Comparison of ENCODE assay signal across 10 cellular contexts in genomic region chr12:6964605-6965025, GRCh38. TPM values are rescaled to one million over a fixed set of nuclear protein-coding genes. Genes with fewer than 3 reads are reported as not detected.
DNase-seq lines count a peak whose midpoint lies in the region; ATAC-seq, FAIRE-seq and TF ChIP-seq lines count a peak whose summit lies in the region.
"Had no signal": no experiment of that assay in that cellular context is flagged by ENCODE, and none has a peak within 500 bp of the region (broad histone marks: within the 10 kb centered on the region; RNA-seq: fewer than 3 reads in every experiment).

No MANE protein-coding gene starts in this region.

- TF ChIP-seq CTCF in WTC11 (IDR thresholded peaks at IDR 0.05), result no peak
- TF ChIP-seq CTCF in hepatocyte (IDR thresholded peaks at IDR 0.05; ENCODE audit: poor library complexity), result no peak
- no peak for TF ChIP-seq CTCF in spleen (IDR thresholded peaks at IDR 0.05 in 8 of 11, conservative IDR thresholded peaks at IDR 0.05 in 3 of 11)

- H3K27me3 ChIP-seq in hepatocyte (no peaks in the 10 kb centered on the region), spleen (replicated peaks in 1 of 7) (no peaks in the 10 kb centered on the region)

- H3K27ac Mint-ChIP-seq in WTC11, result peak overlapping the region; percentile 95

- TF ChIP-seq POLR2A in spleen (IDR thresholded peaks at IDR 0.05), result no peak

- CTCF ChIA-PET in WTC11 (lab: Charles Lee), result interaction anchor here (0.5 to 9.7 kb wide), 25 partner anchors 9 to 275 kb away, joined by 3 to 296 read pairs (median 4); partner anchors contain the start of genes ATN1, C12orf57, CDCA3 and LPCAT3

- peaks cover 6% of the 10 kb centered on the region for H4K20me1 ChIP-seq in hepatocyte (ENCODE audit: insufficient read depth, poor library complexity, severe bottlenecking)

- peak overlapping the region; percentile 84 for H3K4me2 ChIP-seq in hepatocyte

- peaks cover 30% of the 10 kb centered on the region for H3K4me1 ChIP-seq in hepatocyte (ENCODE audit: insufficient read depth)
- peaks cover 45 to 90% (median 71%) of the 10 kb centered on the region in 6 donors for H3K4me1 ChIP-seq in spleen

- peaks cover 60% of the 10 kb centered on the region for H3K4me1 Mint-ChIP-seq in WTC11

- no peaks in the 10 kb centered on the region for H3K9me3 Mint-ChIP-seq in WTC11

- peaks cover 43% of the 10 kb centered on the region for H3K36me3 Mint-ChIP-seq in WTC11

- H3K4me3 ChIP-seq in hepatocyte (peak overlapping the region; percentile 74), spleen (no peak overlapping the region)

- no peak for DNase-seq in WTC11 (ENCODE audit: low spot score)
- DNase-seq in hepatocyte (ENCODE audit: low spot score), result no peak
- peak; percentile 82 for DNase-seq in spleen
- DNase-seq in RCC 7860 (ENCODE audit: low spot score), result no peak
- no peak for DNase-seq in cerebellar nuclear complex (lab: John Stamatoyannopoulos, UW)
- DNase-seq in NK-92 (lab: John Stamatoyannopoulos, UW; ENCODE audit: unreplicated experiment), result no peak

- H3K27me3 Mint-ChIP-seq in WTC11 (ENCODE audit: low read depth), result no peaks in the 10 kb centered on the region

- H3K9me3 ChIP-seq in hepatocyte (ENCODE audit: low read depth) (no peaks in the 10 kb centered on the region), spleen (no peaks in the 10 kb centered on the region)

- peak; percentile 4 for ATAC-seq in HG03354 (IDR thresholded peaks at IDR 0.05; ENCODE audit: poor library complexity, severe bottlenecking, unreplicated experiment)
- ATAC-seq in WTC11, result no peak
- no peak for ATAC-seq in GM21619 (IDR thresholded peaks at IDR 0.05; ENCODE audit: unreplicated experiment)

- H2AFZ ChIP-seq in hepatocyte, result no peak overlapping the region

- peaks cover 53% of the 10 kb centered on the region for H3K79me2 ChIP-seq in hepatocyte

- H3K27ac ChIP-seq in hepatocyte (peak overlapping the region; percentile 100), spleen (peak overlapping the region; percentile 46 to 99 (median 80))

- H3K4me3 Mint-ChIP-seq in WTC11, result peak overlapping the region; percentile 75

- H3K9me2 ChIP-seq in hepatocyte (replicated peaks; ENCODE audit: insufficient read depth), result no peaks in the 10 kb centered on the region

- POLR2A ChIA-PET in WTC11 (lab: Charles Lee), result interaction anchor here (1.3 to 6.6 kb wide), 3 partner anchors 20 to 91 kb away, joined by 5 to 167 read pairs (median 7); partner anchors contain the start of genes C12orf57, RNU7-1 and SPSB2

- 66% methylated on average over 8 of the region's 8 CpGs for WGBS in hepatocyte (ENCODE audit: low lambda C conversion rate, missing lambda C conversion rate)
- 76 to 83% (median 78%) methylated on average over 7 to 8 of the region's 8 CpGs for WGBS in spleen, 5 donors

- no peaks in the 10 kb centered on the region for H3K36me3 ChIP-seq in hepatocyte (replicated peaks; ENCODE audit: insufficient read depth, low read depth)
- H3K36me3 ChIP-seq in spleen, result peaks cover 2 to 70% (median 55%) of the 10 kb centered on the region in 6 donors

- intact Hi-C loops in spleen (cut with DNase I; ENCODE audit: low total_unique reads), result loop anchor here (10.0 kb wide), 1 partner anchor 100 kb away; the partner anchor contains the start of gene TPI1

- FAIRE-seq in RCC 7860 (lab: Jason Lieb, UNC), result no peak
- FAIRE-seq: islet of Langerhans had no signal

TF ChIP-seq in WTC11, 78 proteins besides CTCF, POLR2A, EP300 and RAD21:
- 0 out of 2 replicates have a peak, but pooled peaks have one; percentile 39 for TF ChIP-seq FOXP1 (CRISPR knock-in tag; IDR thresholded peaks at IDR 0.05; ENCODE audit: borderline replicate concordance)
- TF ChIP-seq ERG (CRISPR knock-in tag; IDR thresholded peaks at IDR 0.05), result 0 out of 2 replicates have a peak, but pooled peaks have one; percentile 14
- no peak for TF ChIP-seq IRF1 (CRISPR knock-in tag; IDR thresholded peaks at IDR 0.05)
- no peak for TF ChIP-seq RORB (CRISPR knock-in tag; IDR thresholded peaks at IDR 0.05)
- no peak for TF ChIP-seq ETV6 (CRISPR knock-in tag; IDR thresholded peaks at IDR 0.05)
- TF ChIP-seq GRHL2 (CRISPR knock-in tag; IDR thresholded peaks at IDR 0.05; ENCODE audit: insufficient replicate concordance, severe bottlenecking), result no peak

RNA-seq across cellular contexts. Expression of gene PHB2, which starts 5.8 kb away (rescaled TPM):
- total RNA-seq in WTC11 (2021), result 350 to 397 TPM (median 352 TPM) in 3 replicates
- total RNA-seq in hepatocyte, result 186 and 197 TPM in 2 replicates
- 142 and 143 TPM in 2 replicates for polyA plus RNA-seq in hepatocyte
- total RNA-seq in spleen, result 100 to 1,000 TPM; 127 to 143 (median 133) TPM
- 100 to 1,000 TPM; 166 to 199 (median 177) TPM for polyA plus RNA-seq in spleen

RNA-seq across cellular contexts. Expression of gene EMG1, which starts 6.1 kb away (rescaled TPM):
- total RNA-seq in WTC11 (2021) (59.3 to 78.6 TPM (median 59.8 TPM) in 3 replicates), hepatocyte (24.3 and 26.8 TPM in 2 replicates), spleen (10 to 100 TPM; 19.9 to 56.3 (median 44.0) TPM)
- polyA plus RNA-seq in hepatocyte (50.3 and 51.8 TPM in 2 replicates), spleen (10 to 100 TPM; 23.6 to 38.3 (median 37.1) TPM)

RNA-seq across cellular contexts. Expression of gene PTPN6, which starts 13.5 kb away (rescaled TPM):
- total RNA-seq in WTC11 (2021), result 27.1 to 34.7 TPM (median 34.5 TPM) in 3 replicates
- total RNA-seq in hepatocyte, result 14.5 and 17.2 TPM in 2 replicates
- 20.8 and 25.4 TPM in 2 replicates for polyA plus RNA-seq in hepatocyte
- total RNA-seq in spleen, result 100 to 1,000 TPM; 314 to 431 (median 423) TPM
- polyA plus RNA-seq in spleen, result 100 to 1,000 TPM; 398 to 713 (median 604) TPM

RNA-seq across cellular contexts. Expression of gene C12orf57, which starts 20.8 kb away (rescaled TPM):
- 158 to 181 TPM (median 172 TPM) in 3 replicates for total RNA-seq in WTC11 (2021)
- total RNA-seq in hepatocyte, result 219 and 289 TPM in 2 replicates
- 217 and 219 TPM in 2 replicates for polyA plus RNA-seq in hepatocyte
- total RNA-seq in spleen, result 100 to 1,000 TPM in 6 of 7 donors, 10 to 100 TPM in 1; 79.2 to 364 (median 116) TPM
- polyA plus RNA-seq in spleen, result 100 to 1,000 TPM; 181 to 323 (median 242) TPM

RNA-seq across cellular contexts. Expression of gene RNU7-1, which starts 21.0 kb away (rescaled TPM):
- total RNA-seq in WTC11 (2021) (not detected in 3 replicates), hepatocyte (not detected in 2 replicates), spleen (not detected)
- polyA plus RNA-seq in hepatocyte (not detected in 2 replicates), spleen (not detected)
- total RNA-seq: subcutaneous adipose tissue had no signal
